In the genomic region with DNA sequence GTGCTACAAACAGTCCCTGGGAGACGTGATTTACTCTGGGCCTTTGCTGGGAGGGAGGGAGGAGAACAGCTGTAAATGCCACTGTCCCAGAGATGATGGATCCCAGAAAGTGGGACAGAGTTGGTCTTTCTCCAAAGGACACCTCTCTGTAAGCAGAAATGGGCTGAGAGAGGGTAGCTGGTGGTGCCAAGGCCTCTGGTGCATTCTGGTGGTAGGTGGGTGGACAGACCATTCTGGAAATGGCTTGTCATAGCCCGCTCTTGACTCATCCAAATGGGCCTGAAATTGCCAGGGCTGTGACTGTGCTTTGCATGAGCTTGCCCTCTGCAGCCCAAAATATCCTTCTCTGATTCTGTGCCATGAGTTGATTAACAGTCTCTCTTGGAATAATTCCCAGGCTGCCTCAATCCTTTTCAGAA, we compare ENCODE assay signal across 12 cellular contexts. TPM values are rescaled to one million over a fixed set of nuclear protein-coding genes. Genes with fewer than 3 reads are reported as not detected.
DNase-seq lines count a peak whose midpoint lies in the region; ATAC-seq and TF ChIP-seq lines count a peak whose summit lies in the region.
"Had no signal": no experiment of that assay in that cellular context is flagged by ENCODE, and none has a peak within 500 bp of the region (broad histone marks: within the 10 kb centered on the region; RNA-seq: fewer than 3 reads in every experiment).

No MANE protein-coding gene starts in this region.

- H3K36me3 ChIP-seq in adipocyte (ENCODE audit: control insufficient read depth, insufficient read depth, low read length, severe bottlenecking) (no peaks in the 10 kb centered on the region), body of pancreas (replicated peaks in 1 of 2; ENCODE audit: insufficient read depth in 1 of 2, low read depth in 2 of 2) (no peaks in the 10 kb centered on the region)

- intact Hi-C loops in posterior vena cava (cut with DNase I) = loop anchor here in 1 of 2 donors (10.0 kb wide), 1 partner anchor 295 kb away; no protein-coding TSS in a partner anchor
- intact Hi-C loops in body of pancreas (cut with DNase I) = no loop called here

- ATAC-seq in body of pancreas = no peak

- H3K9me3 ChIP-seq in adipocyte (ENCODE audit: control insufficient read depth, low read length) (peaks cover 4% of the 10 kb centered on the region), body of pancreas (no peaks in the 10 kb centered on the region)

- TF ChIP-seq POLR2A in body of pancreas (IDR thresholded peaks at IDR 0.05) = no peak

- TF ChIP-seq CTCF in body of pancreas (IDR thresholded peaks at IDR 0.05) = no peak

- DNase-seq in DMS 273 (lab: John Stamatoyannopoulos, UW; ENCODE audit: unreplicated experiment) (peak; percentile 37), adipocyte (ENCODE audit: low read depth) (peak; percentile 27), globus pallidus (ENCODE audit: low spot score) (peak; percentile 5), posterior vena cava (ENCODE audit: low spot score) (peak; percentile 80), NAMALWA (ENCODE audit: low spot score) (no peak), NCI-H524 treated with DMSO at 0.1 percent for 48 hours (lab: John Stamatoyannopoulos, UW) (no peak), COLO829 (ENCODE audit: low spot score) (no peak), body of pancreas (no peak)
- DNase-seq: activated CD4-positive, alpha-beta T cell treated with anti-CD3 and anti-CD28 coated beads, Interleukin-2, amount 10 ng/mL, durations not matched to agents 24 days and 14 days; naive B cell had no signal

- H3K9ac ChIP-seq in adipocyte (ENCODE audit: low read length) = no peak overlapping the region

- H3K27ac ChIP-seq in body of pancreas = no peak overlapping the region

- 79 to 80% methylated on average over 2 of the region's 2 CpGs for WGBS in body of pancreas, 2 donors

- H3K4me3 ChIP-seq in adipocyte (ENCODE audit: low read length) = no peak overlapping the region
- H3K4me3 ChIP-seq in body of pancreas = no peak overlapping the region

- no peaks in the 10 kb centered on the region for H3K27me3 ChIP-seq in adipocyte (replicated peaks; ENCODE audit: control insufficient read depth, insufficient read depth, low read length)
- no peaks in the 10 kb centered on the region for H3K27me3 ChIP-seq in body of pancreas

- H3K4me1 ChIP-seq in adipocyte (ENCODE audit: control insufficient read depth, insufficient read depth, low read length) (peaks cover 37% of the 10 kb centered on the region), body of pancreas (peaks cover 16% of the 10 kb centered on the region)

RNA-seq across cellular contexts. Expression of a gene that starts 36.1 kb away (rescaled TPM):
- not detected for total RNA-seq in posterior vena cava
- not detected for total RNA-seq in body of pancreas
- total RNA-seq: activated CD4-positive, alpha-beta T cell treated with anti-CD3 and anti-CD28 coated beads, Interleukin-2, amount 10 ng/mL, durations not matched to agents 24 days and 14 days; epithelial cell of proximal tubule; OCI-LY7 had no signal

Comparison
In these comparisons a context has a peak if more than half of its experiments do, and no peak if none do; other contexts are left out.
1. DNase-seq: peak in DMS 273 (single experiment), adipocyte (single experiment), globus pallidus (single experiment) and posterior vena cava (single experiment); none in NAMALWA (single experiment), NCI-H524 treated with DMSO at 0.1 percent for 48 hours (single experiment), COLO829 (single experiment) and body of pancreas (0 of 4).